13 cellular contexts compared by ENCODE assay signal in the genomic region with DNA sequence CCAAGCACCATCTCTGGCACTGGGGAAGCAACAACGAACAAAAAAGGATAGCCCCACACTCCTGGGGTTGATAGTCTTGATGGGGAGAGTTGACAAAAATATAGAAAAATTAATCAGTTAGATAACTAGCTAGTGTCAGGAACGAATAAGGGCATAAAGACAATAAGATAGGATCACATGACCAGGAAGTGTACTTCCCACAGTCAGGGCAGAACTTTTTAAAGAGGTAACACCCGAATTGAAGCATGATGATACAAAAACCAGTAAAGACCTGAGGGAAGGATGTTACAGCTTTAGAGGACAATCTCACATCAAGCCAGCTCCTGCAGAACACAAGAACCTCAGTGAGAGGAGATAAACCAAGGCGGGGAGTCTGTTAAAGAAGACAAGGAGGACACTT.
DNase-seq lines count a peak whose midpoint lies in the region; ATAC-seq, FAIRE-seq and TF ChIP-seq lines count a peak whose summit lies in the region.
"Had no signal": no experiment of that assay in that cellular context is flagged by ENCODE, and none has a peak within 500 bp of the region (broad histone marks: within the 10 kb centered on the region; RNA-seq: fewer than 3 reads in every experiment).

No MANE protein-coding gene starts in this region.

- no TSS peak for BruUV-seq in endothelial cell of umbilical vein (replicated peaks; lab: Mats Ljungman, UMichigan)

- H3K79me2 ChIP-seq in endothelial cell of umbilical vein (ENCODE audit: control insufficient read depth, insufficient read depth, low read length) (no peaks in the 10 kb centered on the region), osteoblast (ENCODE audit: insufficient read depth, low read length) (no peaks in the 10 kb centered on the region)

- dilution Hi-C loops in endothelial cell of umbilical vein (cut with MboI; ENCODE audit: extremely low pct_ligation_motif_present, low sequenced_read_pairs) = no loop called here

- TF ChIP-seq CTCF in endothelial cell of umbilical vein (IDR thresholded peaks at IDR 0.05; ENCODE audit: extremely low read depth in 1 of 2, insufficient read depth in 1 of 2, low read depth in 1 of 2, low read length in 2 of 2) = no peak
- TF ChIP-seq CTCF in osteoblast (IDR thresholded peaks at IDR 0.05; ENCODE audit: extremely low read depth, low read depth, low read length) = no peak
- TF ChIP-seq CTCF in coronary artery (IDR thresholded peaks at IDR 0.05) = no peak

- no peak for TF ChIP-seq POLR2A in endothelial cell of umbilical vein (IDR thresholded peaks at IDR 0.05; ENCODE audit: low read depth, low read length)

- H3K27ac ChIP-seq in endothelial cell of umbilical vein (ENCODE audit: insufficient read depth, low read depth, low read length) (no peak overlapping the region), osteoblast (ENCODE audit: low read depth, low read length) (no peak overlapping the region), coronary artery (no peak overlapping the region)
- H3K27ac ChIP-seq: right atrium auricular region had no signal

- peak overlapping the region; percentile 41 for H2AFZ ChIP-seq in endothelial cell of umbilical vein (ENCODE audit: low read depth, low read length)
- H2AFZ ChIP-seq in osteoblast (ENCODE audit: low read length) = no peak overlapping the region

- H4K20me1 ChIP-seq in endothelial cell of umbilical vein (replicated peaks; ENCODE audit: control insufficient read depth, extremely low read depth, insufficient read depth, low read length) (no peaks in the 10 kb centered on the region), osteoblast (ENCODE audit: insufficient read depth, low read length) (no peaks in the 10 kb centered on the region)

- H3K4me1 ChIP-seq in endothelial cell of umbilical vein (ENCODE audit: control insufficient read depth, extremely low read depth, insufficient read depth, low read length) (peaks cover 11% of the 10 kb centered on the region), osteoblast (ENCODE audit: insufficient read depth, low read length) (no peaks in the 10 kb centered on the region)
- H3K4me1 ChIP-seq: right atrium auricular region had no signal

- no peak overlapping the region for H3K4me3 ChIP-seq in endothelial cell of umbilical vein (replicated peaks in 1 of 3; ENCODE audit: insufficient read depth in 1 of 3, low read depth in 1 of 3, low read length in 3 of 3)
- H3K4me3 ChIP-seq in osteoblast (ENCODE audit: insufficient read depth, low read length) = no peak overlapping the region
- H3K4me3 ChIP-seq in coronary artery = no peak overlapping the region
- H3K4me3 ChIP-seq: right atrium auricular region had no signal

- no peaks in the 10 kb centered on the region for H3K36me3 ChIP-seq in endothelial cell of umbilical vein (ENCODE audit: control insufficient read depth in 2 of 2, extremely low read depth in 1 of 2, insufficient read depth in 2 of 2, low read length in 2 of 2)
- no peaks in the 10 kb centered on the region for H3K36me3 ChIP-seq in osteoblast (ENCODE audit: insufficient read depth, low read length)
- H3K36me3 ChIP-seq: right atrium auricular region had no signal

- no peak for FAIRE-seq in endothelial cell of umbilical vein (lab: Jason Lieb, UNC)
- FAIRE-seq: H1 had no signal

- no peak overlapping the region for H3K4me2 ChIP-seq in endothelial cell of umbilical vein (ENCODE audit: insufficient read depth, low read length)
- no peak overlapping the region for H3K4me2 ChIP-seq in osteoblast (ENCODE audit: insufficient read depth, low read length)

- intact Hi-C loops in endothelial cell of umbilical vein (cut with micrococcal nuclease) = no loop called here

- H3K27me3 ChIP-seq in endothelial cell of umbilical vein (ENCODE audit: control insufficient read depth in 2 of 2, insufficient read depth in 2 of 2, low read length in 2 of 2) (no peaks in the 10 kb centered on the region), osteoblast (ENCODE audit: insufficient read depth, low read length) (no peaks in the 10 kb centered on the region)
- H3K27me3 ChIP-seq: right atrium auricular region had no signal

- peak; percentile 28 for ATAC-seq in GM18868 (IDR thresholded peaks at IDR 0.05; ENCODE audit: unreplicated experiment)
- ATAC-seq in GM21786 (IDR thresholded peaks at IDR 0.05; ENCODE audit: unreplicated experiment) = peak; percentile 1
- peak; percentile 20 for ATAC-seq in HG03342 (IDR thresholded peaks at IDR 0.05; ENCODE audit: unreplicated experiment)
- ATAC-seq: naive thymus-derived CD4-positive, alpha-beta T cell had no signal

- H3K9me3 ChIP-seq in endothelial cell of umbilical vein (replicated peaks; ENCODE audit: control insufficient read depth, insufficient read depth, low read length) (no peaks in the 10 kb centered on the region), osteoblast (ENCODE audit: low read depth, low read length) (no peaks in the 10 kb centered on the region)
- H3K9me3 ChIP-seq: right atrium auricular region had no signal

- DNase-seq in endothelial cell of umbilical vein (ENCODE audit: low read depth, low spot score) (peak; percentile 1), osteoblast (ENCODE audit: insufficient read length, low spot score, missing footprints) (no peak), NCI-H1930 (lab: John Stamatoyannopoulos, UW) (no peak), coronary artery (ENCODE audit: low spot score) (no peak)
- no peak for DNase-seq in activated CD4-positive, alpha-beta T cell treated with anti-CD3 and anti-CD28 coated beads, Interleukin-2, amount 50 U/mL, for 4 hours
- DNase-seq: activated naive CD4-positive, alpha-beta T cell treated with anti-CD3 and anti-CD28 coated beads for 36 hours; naive thymus-derived CD4-positive, alpha-beta T cell; T-helper 1 cell had no signal

- no peaks in the 10 kb centered on the region for H3K9me1 ChIP-seq in endothelial cell of umbilical vein (replicated peaks; ENCODE audit: control insufficient read depth, extremely low read depth, insufficient read depth, low read length)

- CTCF ChIA-PET in endothelial cell of umbilical vein (lab: Charles Lee) = no interaction called here

- no peak overlapping the region for H3K9ac ChIP-seq in endothelial cell of umbilical vein (replicated peaks; ENCODE audit: extremely low read depth, insufficient read depth, low read length)

- POLR2A ChIA-PET in endothelial cell of umbilical vein (lab: Charles Lee) = no interaction called here

TF ChIP-seq in endothelial cell of umbilical vein, 7 proteins besides CTCF, POLR2A, EP300 and RAD21:
- TF ChIP-seq, protein P1, sequence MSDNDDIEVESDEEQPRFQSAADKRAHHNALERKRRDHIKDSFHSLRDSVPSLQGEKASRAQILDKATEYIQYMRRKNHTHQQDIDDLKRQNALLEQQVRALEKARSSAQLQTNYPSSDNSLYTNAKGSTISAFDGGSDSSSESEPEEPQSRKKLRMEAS (IDR thresholded peaks at IDR 0.05; ENCODE audit: insufficient read depth, insufficient read length) = no peak
- TF ChIP-seq JUN (IDR thresholded peaks at IDR 0.05; ENCODE audit: borderline replicate concordance, insufficient read depth, insufficient read length, low read depth) = no peak
- no peak for TF ChIP-seq EZH2 (IDR thresholded peaks at IDR 0.05; ENCODE audit: borderline replicate concordance, low read depth, low read length, severe bottlenecking)
